In the genomic region with DNA sequence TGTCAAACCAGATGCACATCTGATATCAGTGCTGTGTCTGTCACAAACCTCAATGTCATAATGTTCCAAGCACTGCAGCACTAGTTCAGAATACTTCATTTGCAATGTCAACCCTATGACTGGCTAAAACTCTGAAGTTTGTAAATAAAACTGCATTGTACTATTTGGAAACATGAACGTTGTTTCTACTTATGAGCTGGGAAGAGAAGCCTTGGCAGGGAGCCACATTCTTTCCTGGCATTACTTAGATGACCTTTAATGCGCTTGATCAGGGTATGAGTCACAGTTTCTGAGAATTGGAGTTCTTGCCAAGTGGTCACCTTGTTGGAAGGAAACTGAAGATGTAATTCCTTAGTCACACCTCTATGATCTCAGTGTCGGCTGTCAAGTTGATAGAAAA, we compare ENCODE assay signal across 10 cellular contexts.
A peak's percentile ranks its signal among the peaks of the same experiment; 100 is the strongest.
DNase-seq lines count a peak whose midpoint lies in the region; ATAC-seq and TF ChIP-seq lines count a peak whose summit lies in the region.
"Had no signal": no experiment of that assay in that cellular context is flagged by ENCODE, and none has a peak within 500 bp of the region (broad histone marks: within the 10 kb centered on the region; RNA-seq: fewer than 3 reads in every experiment).

No MANE protein-coding gene starts in this region.

- no peaks in the 10 kb centered on the region for H4K20me1 ChIP-seq in mammary epithelial cell (ENCODE audit: insufficient read depth, low read length)

- H3K36me3 ChIP-seq in mammary epithelial cell (ENCODE audit: insufficient read depth, low read length) (no peaks in the 10 kb centered on the region), mesendoderm (ENCODE audit: control insufficient read depth, insufficient read depth, low read length) (no peaks in the 10 kb centered on the region)
- H3K36me3 ChIP-seq: uterus had no signal

- no peak for TF ChIP-seq CTCF in mammary epithelial cell (conservative IDR thresholded peaks at IDR 0.05 in 1 of 2, IDR thresholded peaks at IDR 0.05 in 1 of 2; ENCODE audit: extremely low read depth in 1 of 2, insufficient read depth in 1 of 2, low read depth in 1 of 2, low read length in 2 of 2)

- H3K27me3 ChIP-seq in mammary epithelial cell (ENCODE audit: insufficient read depth, low read length): no peaks in the 10 kb centered on the region
- no peaks in the 10 kb centered on the region for H3K27me3 ChIP-seq in mesendoderm (ENCODE audit: insufficient read depth, low read length, poor library complexity)
- H3K27me3 ChIP-seq: uterus had no signal

- no peak overlapping the region for H2AFZ ChIP-seq in mammary epithelial cell (ENCODE audit: low read depth, low read length)

- dilution Hi-C loops in mammary epithelial cell (cut with HindIII; ENCODE audit: low sequenced_read_pairs): no loop called here

- in situ Hi-C loops in G401 (cut with HindIII; ENCODE audit: low sequenced_read_pairs): no loop called here
- in situ Hi-C loops in mammary epithelial cell (cut with MboI; ENCODE audit: low sequenced_read_pairs in 2 of 2): no loop called here

- BruUV-seq in mammary epithelial cell (replicated peaks; lab: Mats Ljungman, UMichigan): no TSS peak

- DNase-seq in G401 (ENCODE audit: low spot score) (peak; percentile 9), NCI-H446 (lab: John Stamatoyannopoulos, UW) (peak; percentile 22 to 68), mammary epithelial cell (peak; percentile 94), mesendoderm (peak; percentile 41), NCI-H1048 (lab: John Stamatoyannopoulos, UW) (no peak)
- DNase-seq: left colon had no signal

- 2% methylated on average over 3 of the region's 3 CpGs for WGBS in mammary epithelial cell (ENCODE audit: low coverage, missing lambda C conversion rate)
- WGBS in mesendoderm (ENCODE audit: extremely low coverage, insufficient coverage, low lambda C conversion rate): no CpG with 5 or more reads among the region's 3 CpGs

- H2BK120ac ChIP-seq in mesendoderm (ENCODE audit: low read depth, low read length): no peak overlapping the region

- no peak overlapping the region for H3K18ac ChIP-seq in mesendoderm (ENCODE audit: low read length)

- H3K4me3 ChIP-seq in mammary epithelial cell (replicated peaks in 1 of 3; ENCODE audit: insufficient read depth in 1 of 3, low read depth in 2 of 3, low read length in 3 of 3) (no peak overlapping the region), mesendoderm (ENCODE audit: low read length) (no peak overlapping the region)
- H3K4me3 ChIP-seq: uterus had no signal

- H3K79me2 ChIP-seq in mammary epithelial cell (ENCODE audit: insufficient read depth, low read length) (no peaks in the 10 kb centered on the region), mesendoderm (ENCODE audit: control insufficient read depth, insufficient read depth, low read length) (no peaks in the 10 kb centered on the region)

- no peak overlapping the region for H3K4ac ChIP-seq in mesendoderm (ENCODE audit: low read depth, low read length)

- no peak overlapping the region for H2BK15ac ChIP-seq in mesendoderm (replicated peaks; ENCODE audit: low read depth)

- CTCF ChIA-PET in mammary epithelial cell (lab: Charles Lee; ENCODE audit: low non-redundant PET): no interaction called here

- intact Hi-C loops in mammary epithelial cell (cut with micrococcal nuclease): no loop called here

- H3K27ac ChIP-seq in mammary epithelial cell (ENCODE audit: insufficient read depth, low read depth, low read length): no peak overlapping the region
- no peak overlapping the region for H3K27ac ChIP-seq in mesendoderm (ENCODE audit: low read depth, low read length)
- H3K27ac ChIP-seq: uterus had no signal

- H3K56ac ChIP-seq in mesendoderm (ENCODE audit: low read length): no peak overlapping the region

- H3K23ac ChIP-seq in mesendoderm (ENCODE audit: low read length): no peak overlapping the region

- ATAC-seq in HG02973 (IDR thresholded peaks at IDR 0.05; ENCODE audit: unreplicated experiment) (no peak), HG03097 (IDR thresholded peaks at IDR 0.05; ENCODE audit: low FRiP score, unreplicated experiment) (no peak), HG03521 (IDR thresholded peaks at IDR 0.05; ENCODE audit: unreplicated experiment) (no peak)
- ATAC-seq: left colon had no signal

- H3K4me2 ChIP-seq in mammary epithelial cell (ENCODE audit: insufficient read depth, low read depth, low read length) (no peak overlapping the region), mesendoderm (ENCODE audit: low read length) (no peak overlapping the region)

- H2BK5ac ChIP-seq in mesendoderm (ENCODE audit: low read length): no peak overlapping the region

- H4K5ac ChIP-seq in mesendoderm (ENCODE audit: low read length): no peak overlapping the region

- H3K4me1 ChIP-seq in mammary epithelial cell (ENCODE audit: insufficient read depth, low read length) (peaks cover 4% of the 10 kb centered on the region), mesendoderm (ENCODE audit: control insufficient read depth, low read depth, low read length) (no peaks in the 10 kb centered on the region)
- H3K4me1 ChIP-seq: uterus had no signal

- no peak overlapping the region for H3K9ac ChIP-seq in mammary epithelial cell (ENCODE audit: insufficient read depth, low read length)
- H3K9ac ChIP-seq in mesendoderm (ENCODE audit: low read length): no peak overlapping the region

- H3K79me1 ChIP-seq in mesendoderm (ENCODE audit: low read length): no peaks in the 10 kb centered on the region

- no peak overlapping the region for H2AK5ac ChIP-seq in mesendoderm (ENCODE audit: low read length)

- H4K8ac ChIP-seq in mesendoderm (ENCODE audit: low read depth, low read length): no peak overlapping the region

- no peaks in the 10 kb centered on the region for H3K9me3 ChIP-seq in mammary epithelial cell (replicated peaks; ENCODE audit: insufficient read depth, low read length)
- H3K9me3 ChIP-seq: uterus had no signal
